Comparison of ENCODE assay signal across 14 cellular contexts in the genomic region with DNA sequence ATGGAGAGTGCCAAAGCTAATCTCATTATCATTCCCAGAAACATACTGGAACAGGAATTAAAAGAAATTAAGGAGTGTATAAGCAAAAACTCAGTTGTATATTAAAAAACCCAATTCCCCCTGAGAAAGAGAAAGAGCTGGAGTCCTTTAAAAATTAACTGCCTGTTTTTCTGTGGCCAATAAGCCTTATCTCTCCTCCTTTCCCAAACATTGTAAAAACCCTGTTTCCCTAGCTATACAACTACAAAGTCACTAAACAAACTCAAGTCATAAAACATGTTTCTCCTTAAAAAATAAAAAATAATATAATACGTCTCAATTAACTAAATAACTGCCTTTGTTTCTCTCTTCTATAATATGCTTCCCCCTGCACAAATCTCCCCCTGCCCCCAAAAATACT.
"Had no signal": no experiment of that assay in that cellular context is flagged by ENCODE, and none has a peak within 500 bp of the region (broad histone marks: within the 10 kb centered on the region; RNA-seq: fewer than 3 reads in every experiment).

No MANE protein-coding gene starts in this region.

- H3K4me3 ChIP-seq: left lung, stomach, testis had no signal

- ATAC-seq: activated CD4-positive, CD25-positive, alpha-beta regulatory T cell treated with anti-CD3 and anti-CD28 coated beads, Interleukin-2, amount 50 U/mL, for 24 hours; activated T-helper 17 cell treated with anti-CD3 and anti-CD28 coated beads, Interleukin-2, amount 50 U/mL, for 72 hours; left lung had no signal

- H3K27me3 ChIP-seq: left lung, stomach, testis had no signal

- H3K9me3 ChIP-seq: left lung, stomach, testis had no signal

- DNase-seq: activated CD4-positive, alpha-beta T cell treated with anti-CD3 and anti-CD28 coated beads, Interleukin-2, amount 50 U/mL, for 1 hour; activated naive CD4-positive, alpha-beta T cell treated with anti-CD3 and anti-CD28 coated beads for 36 hours; erythroblast; hippocampal formation; left lung; mammary epithelial cell; stimulated activated CD4-positive, alpha-beta T cell treated with anti-CD3 and anti-CD28 coated beads, Interleukin-12 subunit alpha, Interleukin-12 subunit beta, amount 100 ng/mL, for 4 hours; stimulated activated CD4-positive, alpha-beta T cell treated with anti-CD3 and anti-CD28 coated beads, Interleukin-2, amount 100 ng/mL, for 24 hours; stomach; T-helper 9 cell; testis had no signal

- H3K27ac ChIP-seq: left lung, testis had no signal

- H3K27ac Mint-ChIP-seq: activated naive CD4-positive, alpha-beta T cell treated with anti-CD3 and anti-CD28 coated beads for 36 hours; activated T-helper 17 cell treated with anti-CD3 and anti-CD28 coated beads, Interleukin-2, amount 50 U/mL, for 72 hours had no signal

- H3K9me3 Mint-ChIP-seq: activated naive CD4-positive, alpha-beta T cell treated with anti-CD3 and anti-CD28 coated beads for 36 hours; activated T-helper 17 cell treated with anti-CD3 and anti-CD28 coated beads, Interleukin-2, amount 50 U/mL, for 72 hours; neural crest cell had no signal

- H3K36me3 ChIP-seq: left lung, stomach had no signal

- H3K4me3 Mint-ChIP-seq: activated naive CD4-positive, alpha-beta T cell treated with anti-CD3 and anti-CD28 coated beads for 36 hours; activated T-helper 17 cell treated with anti-CD3 and anti-CD28 coated beads, Interleukin-2, amount 50 U/mL, for 72 hours; neural crest cell had no signal

- H3K27me3 Mint-ChIP-seq: activated T-helper 17 cell treated with anti-CD3 and anti-CD28 coated beads, Interleukin-2, amount 50 U/mL, for 72 hours had no signal
